In genomic region chr17:42853597-42853967, GRCh38 we compare ENCODE assay signal across 14 cellular contexts. TPM values are rescaled to one million over a fixed set of nuclear protein-coding genes. Genes with fewer than 3 reads are reported as not detected.
DNase-seq lines count a peak whose midpoint lies in the region; ATAC-seq and TF ChIP-seq lines count a peak whose summit lies in the region.
"Had no signal": no experiment of that assay in that cellular context is flagged by ENCODE, and none has a peak within 500 bp of the region (broad histone marks: within the 10 kb centered on the region; RNA-seq: fewer than 3 reads in every experiment).

No MANE protein-coding gene starts in this region.

- H3K4me3 ChIP-seq in right cardiac atrium (ENCODE audit: low read length): peak overlapping the region; percentile 2
- H3K4me3 ChIP-seq in vagina: peak overlapping the region; percentile 42 to 44
- H3K4me3 ChIP-seq: neural progenitor cell had no signal

- H3K27ac Mint-ChIP-seq in activated CD4-positive, alpha-beta memory T cell treated with anti-CD3 and anti-CD28 coated beads for 36 hours: no peak overlapping the region
- H3K27ac Mint-ChIP-seq: CD4-positive, CD25-positive, alpha-beta regulatory T cell; memory B cell; neural progenitor cell had no signal

- peaks cover 3% of the 10 kb centered on the region for H3K36me3 Mint-ChIP-seq in activated CD4-positive, alpha-beta memory T cell treated with anti-CD3 and anti-CD28 coated beads for 36 hours
- H3K36me3 Mint-ChIP-seq: CD4-positive, CD25-positive, alpha-beta regulatory T cell; memory B cell had no signal

- TF ChIP-seq CTCF in vagina (IDR thresholded peaks at IDR 0.05): no peak

- H3K36me3 ChIP-seq in vagina: no peaks in the 10 kb centered on the region
- H3K36me3 ChIP-seq: neural progenitor cell had no signal

- no peaks in the 10 kb centered on the region for H3K9me3 Mint-ChIP-seq in activated CD4-positive, alpha-beta memory T cell treated with anti-CD3 and anti-CD28 coated beads for 36 hours
- H3K9me3 Mint-ChIP-seq: memory B cell, neural progenitor cell had no signal

- CTCF ChIA-PET in activated CD4-positive, alpha-beta memory T cell treated with anti-CD3 and anti-CD28 coated beads for 36 hours (lab: Charles Lee): no interaction called here

- POLR2A ChIA-PET in activated CD4-positive, alpha-beta memory T cell treated with anti-CD3 and anti-CD28 coated beads for 36 hours (lab: Charles Lee): interaction anchor here (0.6 kb wide), 1 partner anchor 28 kb away, joined by 3 read pairs; no protein-coding TSS in a partner anchor

- ATAC-seq in right cardiac atrium (no peak), left ventricle myocardium superior (no peak)

- H3K27me3 Mint-ChIP-seq in activated CD4-positive, alpha-beta memory T cell treated with anti-CD3 and anti-CD28 coated beads for 36 hours: peaks cover 1% of the 10 kb centered on the region

- DNase-seq in right cardiac atrium: no peak
- no peak for DNase-seq in left ventricle myocardium superior
- DNase-seq in posterior vena cava (ENCODE audit: low spot score): peak; percentile 28
- no peak for DNase-seq in vagina (ENCODE audit: extremely low spot score in 2 of 2)
- DNase-seq in activated CD4-positive, alpha-beta memory T cell treated with anti-CD3 and anti-CD28 coated beads for 36 hours: no peak
- no peak for DNase-seq in DMS53 (lab: John Stamatoyannopoulos, UW)
- DNase-seq: CD4-positive, CD25-positive, alpha-beta regulatory T cell; NCI-H1048; stimulated activated CD4-positive, alpha-beta T cell treated with anti-CD3 and anti-CD28 coated beads, Interleukin-4, amount 100 ng/mL, for 1 hour; stimulated activated CD8-positive, alpha-beta memory T cell treated with anti-CD3 and anti-CD28 coated beads, Interleukin-4, amount 100 ng/mL, for 48 hours had no signal

- H3K27me3 ChIP-seq in right cardiac atrium (ENCODE audit: control insufficient read depth, insufficient read depth) (no peaks in the 10 kb centered on the region), vagina (no peaks in the 10 kb centered on the region)
- H3K27me3 ChIP-seq: neural progenitor cell had no signal

- intact Hi-C loops in right cardiac atrium (cut with DNase I) (no loop called here), left ventricle myocardium superior (cut with micrococcal nuclease) (no loop called here), posterior vena cava (cut with DNase I) (no loop called here), vagina (cut with DNase I) (no loop called here)
- intact Hi-C loops in activated CD4-positive, alpha-beta memory T cell treated with anti-CD3 and anti-CD28 coated beads for 36 hours (cut with micrococcal nuclease): no loop called here

- H3K4me1 ChIP-seq in right cardiac atrium (ENCODE audit: control insufficient read depth, insufficient read depth, low read length) (peaks cover 2% of the 10 kb centered on the region), vagina (peaks cover 16% of the 10 kb centered on the region)
- H3K4me1 ChIP-seq: neural progenitor cell had no signal

- TF ChIP-seq POLR2A in vagina (IDR thresholded peaks at IDR 0.05): no peak

- H3K27ac ChIP-seq in right cardiac atrium (ENCODE audit: low read length) (peak overlapping the region; percentile 23), vagina (peak overlapping the region; percentile 44)
- H3K27ac ChIP-seq: neural progenitor cell, RWPE1 had no signal

- H3K9me3 ChIP-seq in right cardiac atrium (ENCODE audit: control insufficient read depth, low read length) (no peaks in the 10 kb centered on the region), vagina (no peaks in the 10 kb centered on the region)

- H3K4me1 Mint-ChIP-seq in activated CD4-positive, alpha-beta memory T cell treated with anti-CD3 and anti-CD28 coated beads for 36 hours (ENCODE audit: low read depth): no peaks in the 10 kb centered on the region
- H3K4me1 Mint-ChIP-seq: CD4-positive, CD25-positive, alpha-beta regulatory T cell; memory B cell; neural progenitor cell had no signal

- H3K4me3 Mint-ChIP-seq in activated CD4-positive, alpha-beta memory T cell treated with anti-CD3 and anti-CD28 coated beads for 36 hours: no peak overlapping the region
- H3K4me3 Mint-ChIP-seq: CD4-positive, CD25-positive, alpha-beta regulatory T cell; memory B cell; neural progenitor cell had no signal

- 66% methylated on average over 5 of the region's 5 CpGs for WGBS in right cardiac atrium

RNA-seq across cellular contexts. Expression of gene AOC3, which starts 2.6 kb away (rescaled TPM):
- total RNA-seq in right cardiac atrium (10 to 100 TPM; 11.5 to 29.9 (median 24.9) TPM), left ventricle myocardium superior (6.1 TPM), posterior vena cava (100 to 1,000 TPM; 223 to 342 TPM), vagina (31.7 TPM)
- polyA plus RNA-seq in right cardiac atrium: 29.1 TPM
- 1 to 10 TPM; 1.6 to 2.0 TPM for total RNA-seq in activated CD4-positive, alpha-beta memory T cell treated with anti-CD3 and anti-CD28 coated beads for 36 hours
- polyA plus RNA-seq: CD4-positive, CD25-positive, alpha-beta regulatory T cell had no signal

RNA-seq across cellular contexts. Expression of gene AOC2, which starts 9.2 kb away (rescaled TPM):
- total RNA-seq in right cardiac atrium (under 1 TPM; 0.37 to 0.67 (median 0.51) TPM), left ventricle myocardium superior (0.40 TPM), posterior vena cava (under 1 TPM; 0.86 to 0.88 TPM), vagina (2.2 TPM)
- polyA plus RNA-seq in right cardiac atrium: 0.52 TPM
- total RNA-seq in activated CD4-positive, alpha-beta memory T cell treated with anti-CD3 and anti-CD28 coated beads for 36 hours: 1 to 10 TPM; 1.7 to 2.0 TPM

RNA-seq across cellular contexts. Expression of gene PSME3, which starts 20.4 kb away (rescaled TPM):
- total RNA-seq in right cardiac atrium: 10 to 100 TPM; 61.0 to 82.0 (median 70.1) TPM
- 57.6 TPM for polyA plus RNA-seq in right cardiac atrium
- 71.2 TPM for total RNA-seq in left ventricle myocardium superior
- 10 to 100 TPM; 68.2 to 80.6 TPM for total RNA-seq in posterior vena cava
- 70.0 TPM for total RNA-seq in vagina
- total RNA-seq in activated CD4-positive, alpha-beta memory T cell treated with anti-CD3 and anti-CD28 coated beads for 36 hours: 100 to 1,000 TPM; 111 to 116 TPM

RNA-seq across cellular contexts. Expression of gene BECN1, which starts 29.5 kb away (rescaled TPM):
- total RNA-seq in right cardiac atrium (10 to 100 TPM; 69.6 to 88.1 (median 71.8) TPM), left ventricle myocardium superior (76.8 TPM), posterior vena cava (10 to 100 TPM; 78.6 to 88.3 TPM), vagina (111 TPM)
- polyA plus RNA-seq in right cardiac atrium: 54.3 TPM
- 10 to 100 TPM; 72.7 to 77.4 TPM for total RNA-seq in activated CD4-positive, alpha-beta memory T cell treated with anti-CD3 and anti-CD28 coated beads for 36 hours

RNA-seq across cellular contexts. Expression of gene G6PC1, which starts 47.0 kb away (rescaled TPM):
- total RNA-seq in right cardiac atrium (not detected), left ventricle myocardium superior (not detected), posterior vena cava (not detected), vagina (not detected)
- polyA plus RNA-seq in right cardiac atrium: not detected
- not detected for total RNA-seq in activated CD4-positive, alpha-beta memory T cell treated with anti-CD3 and anti-CD28 coated beads for 36 hours
- total RNA-seq: CD4-positive, CD25-positive, alpha-beta regulatory T cell; ureter had no signal
- polyA plus RNA-seq: CD4-positive, CD25-positive, alpha-beta regulatory T cell had no signal
